Comparison of ENCODE assay signal across 8 cellular contexts in the genomic region with DNA sequence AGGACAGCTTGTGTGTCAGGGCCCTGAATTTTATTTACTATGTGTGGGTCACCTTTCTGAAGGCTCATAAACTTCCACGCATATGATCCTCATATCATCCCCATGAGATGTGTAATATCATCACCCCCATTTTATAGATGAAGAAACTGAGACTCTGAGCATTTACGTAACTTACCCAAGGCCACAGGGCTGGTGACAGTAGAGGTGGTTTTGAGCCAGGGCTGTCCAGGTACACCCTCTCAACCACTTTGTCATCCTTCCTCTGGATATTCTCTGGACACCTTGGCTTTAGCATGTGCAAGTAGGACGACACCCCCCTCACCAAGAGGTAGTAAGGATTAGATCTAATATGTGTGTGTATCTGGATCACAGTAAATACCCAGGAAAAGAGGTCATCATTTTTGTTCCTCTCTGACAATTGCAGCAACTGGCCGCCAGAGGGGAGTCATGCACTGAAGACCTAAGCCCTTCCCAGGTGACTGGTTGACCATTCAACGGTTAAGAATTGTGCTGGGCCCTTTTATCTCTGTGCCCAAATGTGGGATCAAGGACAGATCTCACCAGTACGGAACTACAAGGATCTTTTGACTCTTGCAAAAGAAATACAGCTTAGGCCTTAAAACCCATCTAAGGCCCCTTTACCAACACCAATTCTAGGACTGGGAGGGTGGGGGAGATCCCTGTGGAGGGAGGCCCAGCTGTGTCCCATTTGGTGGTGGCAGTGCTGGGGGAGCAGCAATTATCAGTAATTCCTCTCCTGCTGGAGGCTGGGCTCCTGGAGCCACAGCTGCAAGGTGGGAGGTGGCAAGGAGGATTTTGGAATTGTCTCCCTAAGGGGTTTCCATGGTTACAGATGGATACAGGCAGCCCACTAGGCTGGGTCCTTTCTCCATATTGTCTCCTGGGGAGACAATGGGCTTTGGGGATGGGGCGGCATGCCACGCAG. TPM values are rescaled to one million over a fixed set of nuclear protein-coding genes. Genes with fewer than 3 reads are reported as not detected.
DNase-seq lines count a peak whose midpoint lies in the region; ATAC-seq and TF ChIP-seq lines count a peak whose summit lies in the region.

No MANE protein-coding gene starts in this region.

- no peak overlapping the region for H2AFZ ChIP-seq in KMS-11 (ENCODE audit: low read depth)
- peak overlapping the region; percentile 30 for H2AFZ ChIP-seq in neural progenitor cell (replicated peaks)

- H3K4me1 Mint-ChIP-seq in neural progenitor cell (peaks cover 39% of the 10 kb centered on the region), type B pancreatic cell (ENCODE audit: unreplicated experiment) (peaks cover 33% of the 10 kb centered on the region)

- H3K36me3 Mint-ChIP-seq in neural progenitor cell: no peaks in the 10 kb centered on the region
- H3K36me3 Mint-ChIP-seq in type B pancreatic cell: no peaks in the 10 kb centered on the region

- ATAC-seq in HG03378 (IDR thresholded peaks at IDR 0.05; ENCODE audit: unreplicated experiment): no peak

- H3K4me3 Mint-ChIP-seq in neural progenitor cell (no peak overlapping the region), type B pancreatic cell (peak overlapping the region; percentile 37)

- no peaks in the 10 kb centered on the region for H3K9me3 Mint-ChIP-seq in neural progenitor cell
- no peaks in the 10 kb centered on the region for H3K9me3 Mint-ChIP-seq in type B pancreatic cell

- no peaks in the 10 kb centered on the region for H3K9me3 ChIP-seq in Peyer's patch
- no peaks in the 10 kb centered on the region for H3K9me3 ChIP-seq in neural progenitor cell (ENCODE audit: low read depth)

- H3K79me2 ChIP-seq in KMS-11 (ENCODE audit: insufficient read depth, low read depth) (no peaks in the 10 kb centered on the region), neural progenitor cell (ENCODE audit: low read depth) (no peaks in the 10 kb centered on the region)

- no peak overlapping the region for H3K27ac ChIP-seq in KMS-11
- H3K27ac ChIP-seq in Peyer's patch: no peak overlapping the region
- peak overlapping the region; percentile 45 for H3K27ac ChIP-seq in neural progenitor cell

- H3K27ac Mint-ChIP-seq in neural progenitor cell: no peak overlapping the region
- peak overlapping the region; percentile 45 for H3K27ac Mint-ChIP-seq in type B pancreatic cell

- peaks cover 7% of the 10 kb centered on the region for H3K27me3 Mint-ChIP-seq in neural progenitor cell (ENCODE audit: insufficient read depth, low read depth)
- H3K27me3 Mint-ChIP-seq in type B pancreatic cell: no peaks in the 10 kb centered on the region

- DNase-seq in D341Med (ENCODE audit: low spot score) (peak; percentile 62), Peyer's patch (peak; percentile 76 to 92 (median 77)), fibroblast of pulmonary artery (ENCODE audit: low read depth) (peak; percentile 89), neural progenitor cell (ENCODE audit: low spot score) (peak; percentile 92), type B pancreatic cell (ENCODE audit: extremely low spot score, unreplicated experiment) (peak; percentile 82)
- DNase-seq in activated T-helper 1 cell treated with anti-CD3 and anti-CD28 coated beads, Interleukin-2, amount 50 U/mL, for 16 hours (ENCODE audit: low read depth in 1 of 2, low spot score in 1 of 2): peak; percentile 46 to 54

- H4K20me1 ChIP-seq in KMS-11 (ENCODE audit: insufficient read depth) (no peaks in the 10 kb centered on the region), neural progenitor cell (ENCODE audit: low read depth) (no peaks in the 10 kb centered on the region)

- H3K9ac ChIP-seq in KMS-11 (no peak overlapping the region), neural progenitor cell (no peak overlapping the region)

- TF ChIP-seq CTCF in KMS-11 (conservative IDR thresholded peaks at IDR 0.05; ENCODE audit: low read depth, low read length): peak; percentile 96
- TF ChIP-seq CTCF in Peyer's patch (IDR thresholded peaks at IDR 0.05): peak; percentile 87 to 99 (median 98)
- peak; percentile 92 for TF ChIP-seq CTCF in fibroblast of pulmonary artery (IDR thresholded peaks at IDR 0.05; ENCODE audit: low read length, missing control alignments)
- peak; percentile 98 for TF ChIP-seq CTCF in neural progenitor cell (IDR thresholded peaks at IDR 0.05)
- TF ChIP-seq CTCF in type B pancreatic cell (conservative IDR thresholded peaks at IDR 0.05): peak; percentile 98

- H3K36me3 ChIP-seq in KMS-11 (ENCODE audit: insufficient read depth): no peaks in the 10 kb centered on the region
- H3K36me3 ChIP-seq in Peyer's patch: no peaks in the 10 kb centered on the region
- H3K36me3 ChIP-seq in neural progenitor cell: no peaks in the 10 kb centered on the region

- H3F3A ChIP-seq in neural progenitor cell (ENCODE audit: low read depth): peaks cover 18% of the 10 kb centered on the region

- no peak for TF ChIP-seq POLR2A in Peyer's patch (IDR thresholded peaks at IDR 0.05)

- H3K4me1 ChIP-seq in KMS-11 (ENCODE audit: low read depth, poor library complexity, severe bottlenecking) (peaks cover 8% of the 10 kb centered on the region), Peyer's patch (peaks cover 0 to 5% (median 3%) of the 10 kb centered on the region in 4 donors), neural progenitor cell (peaks cover 10% of the 10 kb centered on the region)

- H3K27me3 ChIP-seq in KMS-11 (ENCODE audit: insufficient read depth, low read depth): no peaks in the 10 kb centered on the region
- no peaks in the 10 kb centered on the region for H3K27me3 ChIP-seq in Peyer's patch
- no peaks in the 10 kb centered on the region for H3K27me3 ChIP-seq in neural progenitor cell

- H3K4me2 ChIP-seq in KMS-11 (no peak overlapping the region), neural progenitor cell (peak overlapping the region; percentile 62)

- no peak overlapping the region for H3K4me3 ChIP-seq in KMS-11 (IDR thresholded peaks at IDR 0.05; ENCODE audit: insufficient read depth, low read depth, low read length)
- no peak overlapping the region for H3K4me3 ChIP-seq in Peyer's patch
- H3K4me3 ChIP-seq in fibroblast of pulmonary artery (replicated peaks; ENCODE audit: low read depth, low read length): no peak overlapping the region
- no peak overlapping the region for H3K4me3 ChIP-seq in neural progenitor cell

RNA-seq across cellular contexts. Expression of a gene that starts 13.7 kb away (rescaled TPM):
- 10 to 100 TPM in 3 of 4 donors, 1 to 10 TPM in 1; 6.8 to 16.4 (median 13.6) TPM for total RNA-seq in Peyer's patch
- total RNA-seq in neural progenitor cell (ENCODE audit: low replicate concordance): 3.4 and 7.0 TPM in 2 replicates
- total RNA-seq in type B pancreatic cell (ENCODE audit: low replicate concordance): 8.4 and 9.4 TPM in 2 replicates

RNA-seq across cellular contexts. Expression of a gene that starts 14.6 kb away (rescaled TPM):
- total RNA-seq in Peyer's patch (100 to 1,000 TPM; 121 to 224 (median 167) TPM), neural progenitor cell (ENCODE audit: low replicate concordance) (99.9 and 235 TPM in 2 replicates), type B pancreatic cell (ENCODE audit: low replicate concordance) (240 and 495 TPM in 2 replicates)
